1 cellular context compared by ENCODE assay signal in genomic region chr19:46610851-46611770, GRCh38.
TF ChIP-seq lines count a peak whose summit lies in the region.

No MANE protein-coding gene starts in this region.

TF ChIP-seq in HEK293, 187 proteins besides CTCF, POLR2A, EP300 and RAD21:
- TF ChIP-seq MEIS1 (CRISPR knock-in tag; IDR thresholded peaks at IDR 0.05; ENCODE audit: borderline replicate concordance) = no peak
- 0 out of 2 replicates have a peak, but pooled peaks have one; percentile 5 for TF ChIP-seq SP2 (tag by site-specific recombination; IDR thresholded peaks at IDR 0.05)
- TF ChIP-seq ZNF121 (tag by site-specific recombination; IDR thresholded peaks at IDR 0.05) = peak; percentile 94
- TF ChIP-seq, protein P1, sequence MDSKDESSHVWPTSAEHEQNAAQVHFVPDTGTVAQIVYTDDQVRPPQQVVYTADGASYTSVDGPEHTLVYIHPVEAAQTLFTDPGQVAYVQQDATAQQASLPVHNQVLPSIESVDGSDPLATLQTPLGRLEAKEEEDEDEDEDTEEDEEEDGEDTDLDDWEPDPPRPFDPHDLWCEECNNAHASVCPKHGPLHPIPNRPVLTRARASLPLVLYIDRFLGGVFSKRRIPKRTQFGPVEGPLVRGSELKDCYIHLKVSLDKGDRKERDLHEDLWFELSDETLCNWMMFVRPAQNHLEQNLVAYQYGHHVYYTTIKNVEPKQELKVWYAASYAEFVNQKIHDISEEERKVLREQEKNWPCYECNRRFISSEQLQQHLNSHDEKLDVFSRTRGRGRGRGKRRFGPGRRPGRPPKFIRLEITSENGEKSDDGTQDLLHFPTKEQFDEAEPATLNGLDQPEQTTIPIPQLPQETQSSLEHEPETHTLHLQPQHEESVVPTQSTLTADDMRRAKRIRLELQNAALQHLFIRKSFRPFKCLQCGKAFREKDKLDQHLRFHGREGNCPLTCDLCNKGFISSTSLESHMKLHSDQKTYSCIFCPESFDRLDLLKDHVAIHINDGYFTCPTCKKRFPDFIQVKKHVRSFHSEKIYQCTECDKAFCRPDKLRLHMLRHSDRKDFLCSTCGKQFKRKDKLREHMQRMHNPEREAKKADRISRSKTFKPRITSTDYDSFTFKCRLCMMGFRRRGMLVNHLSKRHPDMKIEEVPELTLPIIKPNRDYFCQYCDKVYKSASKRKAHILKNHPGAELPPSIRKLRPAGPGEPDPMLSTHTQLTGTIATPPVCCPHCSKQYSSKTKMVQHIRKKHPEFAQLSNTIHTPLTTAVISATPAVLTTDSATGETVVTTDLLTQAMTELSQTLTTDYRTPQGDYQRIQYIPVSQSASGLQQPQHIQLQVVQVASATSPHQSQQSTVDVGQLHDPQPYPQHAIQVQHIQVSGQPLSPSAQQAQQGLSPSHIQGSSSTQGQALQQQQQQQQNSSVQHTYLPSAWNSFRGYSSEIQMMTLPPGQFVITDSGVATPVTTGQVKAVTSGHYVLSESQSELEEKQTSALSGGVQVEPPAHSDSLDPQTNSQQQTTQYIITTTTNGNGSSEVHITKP (tag by site-specific recombination; IDR thresholded peaks at IDR 0.05) = peak; percentile 67
